In the genomic region with DNA sequence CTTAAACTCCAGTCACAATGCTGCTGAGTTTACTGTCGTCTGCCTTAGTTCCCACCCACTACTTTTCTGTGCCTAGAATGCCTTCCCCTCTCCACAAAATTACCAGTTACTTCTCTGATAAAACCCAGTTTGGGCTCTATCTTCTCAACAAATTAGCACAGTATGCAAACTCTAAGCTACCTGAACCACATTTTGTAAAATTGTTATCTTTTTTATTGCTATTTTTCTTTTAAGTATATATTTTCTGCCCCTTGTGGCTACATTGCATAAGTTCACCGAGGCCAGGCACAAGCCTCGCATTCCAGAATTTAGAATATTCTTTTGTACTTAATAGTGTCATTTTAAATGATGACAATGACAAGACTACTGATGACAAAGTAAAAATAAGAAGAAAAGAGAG, we compare ENCODE assay signal across 1 cellular context.
TF ChIP-seq lines count a peak whose summit lies in the region.

No MANE protein-coding gene starts in this region.

TF ChIP-seq in SK-N-SH, 30 proteins besides CTCF, POLR2A, EP300 and RAD21 (continued from another document):
- TF ChIP-seq, protein P1, sequence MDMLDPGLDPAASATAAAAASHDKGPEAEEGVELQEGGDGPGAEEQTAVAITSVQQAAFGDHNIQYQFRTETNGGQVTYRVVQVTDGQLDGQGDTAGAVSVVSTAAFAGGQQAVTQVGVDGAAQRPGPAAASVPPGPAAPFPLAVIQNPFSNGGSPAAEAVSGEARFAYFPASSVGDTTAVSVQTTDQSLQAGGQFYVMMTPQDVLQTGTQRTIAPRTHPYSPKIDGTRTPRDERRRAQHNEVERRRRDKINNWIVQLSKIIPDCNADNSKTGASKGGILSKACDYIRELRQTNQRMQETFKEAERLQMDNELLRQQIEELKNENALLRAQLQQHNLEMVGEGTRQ (IDR thresholded peaks at IDR 0.05; ENCODE audit: borderline replicate concordance, low read depth, low read length): no peak
- no peak for TF ChIP-seq GATA2 (CRISPR knock-in tag; IDR thresholded peaks at IDR 0.05)
